ENCODE assay signal across 8 cellular contexts in genomic region chr1:154325583-154326545, GRCh38. TPM values are rescaled to one million over a fixed set of nuclear protein-coding genes. Genes with fewer than 3 reads are reported as not detected.
A peak's percentile ranks its signal among the peaks of the same experiment; 100 is the strongest.
DNase-seq lines count a peak whose midpoint lies in the region; ATAC-seq, FAIRE-seq and TF ChIP-seq lines count a peak whose summit lies in the region.

No MANE protein-coding gene starts in this region.

- peak in 1 of 3 donors; percentile 38 for TF ChIP-seq CTCF in lower leg skin (IDR thresholded peaks at IDR 0.05)

- H3K27me3 ChIP-seq in effector memory CD4-positive, alpha-beta T cell (replicated peaks; ENCODE audit: control insufficient read depth, insufficient read depth, low read length, poor library complexity, severe bottlenecking), result no peaks in the 10 kb centered on the region

- peak; percentile 74 for DNase-seq in SIG-M5 treated with dmso at 0.1 percent for 504 hours (lab: John Stamatoyannopoulos, UW; ENCODE audit: unreplicated experiment)
- DNase-seq in SIG-M5 (lab: John Stamatoyannopoulos, UW), result no peak
- DNase-seq in KG1 (lab: John Stamatoyannopoulos, UW), result peak; percentile 33
- DNase-seq in effector memory CD4-positive, alpha-beta T cell, result peak in 2 of 3 donors; percentile 37 to 54
- DNase-seq in lower leg skin (ENCODE audit: low spot score in 2 of 2), result peak; percentile 64 to 93
- DNase-seq in stimulated activated effector memory CD8-positive, alpha-beta T cell treated with anti-CD3 and anti-CD28 coated beads, Interleukin-12 subunit alpha, Interleukin-12 subunit beta, amount 100 ng/mL, for 72 hours (ENCODE audit: low spot score in 2 of 2), result peak in 1 of 2 donors; percentile 75

- H3K36me3 ChIP-seq in effector memory CD4-positive, alpha-beta T cell (ENCODE audit: control insufficient read depth, insufficient read depth, low read length), result peaks cover 5% of the 10 kb centered on the region

- H3K4me3 ChIP-seq in effector memory CD4-positive, alpha-beta T cell (ENCODE audit: insufficient read depth, low read depth, low read length, poor library complexity, severe bottlenecking), result peak overlapping the region; percentile 75
- peak overlapping the region; percentile 58 for H3K4me3 ChIP-seq in lower leg skin (ENCODE audit: low read depth, poor library complexity, severe bottlenecking)

- no peaks in the 10 kb centered on the region for H3K9me3 ChIP-seq in effector memory CD4-positive, alpha-beta T cell (ENCODE audit: control insufficient read depth, low read length)

- H3K27ac ChIP-seq in effector memory CD4-positive, alpha-beta T cell (ENCODE audit: insufficient read depth, low read length, poor library complexity, severe bottlenecking), result peak overlapping the region; percentile 87

- FAIRE-seq in TTC549 (lab: Jason Lieb, UNC), result peak; percentile 71

- ATAC-seq in stimulated activated effector memory CD8-positive, alpha-beta T cell treated with anti-CD3 and anti-CD28 coated beads, Interleukin-12 subunit alpha, Interleukin-12 subunit beta, amount 100 ng/mL, for 72 hours, result peak; percentile 27
- no peak for ATAC-seq in HG03159 (IDR thresholded peaks at IDR 0.05; ENCODE audit: unreplicated experiment)

- H3K9me3 Mint-ChIP-seq in stimulated activated effector memory CD8-positive, alpha-beta T cell treated with anti-CD3 and anti-CD28 coated beads, Interleukin-12 subunit alpha, Interleukin-12 subunit beta, amount 100 ng/mL, for 72 hours, result no peaks in the 10 kb centered on the region

- H3K4me1 ChIP-seq in effector memory CD4-positive, alpha-beta T cell (ENCODE audit: control insufficient read depth, insufficient read depth, low read length, poor library complexity, severe bottlenecking), result peaks cover 49% of the 10 kb centered on the region

- TF ChIP-seq POLR2A in lower leg skin (IDR thresholded peaks at IDR 0.05), result no peak

- intact Hi-C loops in lower leg skin (cut with DNase I; ENCODE audit: low total_unique reads), result no loop called here

- WGBS in lower leg skin, 2 donors, result 0 to 1% methylated on average over 51 to 55 of the region's 63 CpGs

- H3K4me1 Mint-ChIP-seq in stimulated activated effector memory CD8-positive, alpha-beta T cell treated with anti-CD3 and anti-CD28 coated beads, Interleukin-12 subunit alpha, Interleukin-12 subunit beta, amount 100 ng/mL, for 72 hours, result peaks cover 57% of the 10 kb centered on the region

- peaks cover 18% of the 10 kb centered on the region for H3K36me3 Mint-ChIP-seq in stimulated activated effector memory CD8-positive, alpha-beta T cell treated with anti-CD3 and anti-CD28 coated beads, Interleukin-12 subunit alpha, Interleukin-12 subunit beta, amount 100 ng/mL, for 72 hours

- peak overlapping the region; percentile 91 for H3K27ac Mint-ChIP-seq in stimulated activated effector memory CD8-positive, alpha-beta T cell treated with anti-CD3 and anti-CD28 coated beads, Interleukin-12 subunit alpha, Interleukin-12 subunit beta, amount 100 ng/mL, for 72 hours

- peak overlapping the region; percentile 91 for H3K4me3 Mint-ChIP-seq in stimulated activated effector memory CD8-positive, alpha-beta T cell treated with anti-CD3 and anti-CD28 coated beads, Interleukin-12 subunit alpha, Interleukin-12 subunit beta, amount 100 ng/mL, for 72 hours

RNA-seq across cellular contexts. Expression of gene ATP8B2, which starts 0.5 kb away (rescaled TPM):
- 10 to 100 TPM in 3 of 4 donors, 1 to 10 TPM in 1; 9.1 to 30.8 (median 19.6) TPM for total RNA-seq in lower leg skin

RNA-seq across cellular contexts. Expression of gene AQP10, which starts 5.0 kb away (rescaled TPM):
- not detected for total RNA-seq in lower leg skin

RNA-seq across cellular contexts. Expression of gene HAX1, which starts 53.4 kb away (rescaled TPM):
- total RNA-seq in lower leg skin, result 10 to 100 TPM; 52.7 to 83.4 (median 71.6) TPM
